19 cellular contexts compared by ENCODE assay signal in genomic region chr18:56270851-56271250, GRCh38.
DNase-seq lines count a peak whose midpoint lies in the region; ATAC-seq, FAIRE-seq and TF ChIP-seq lines count a peak whose summit lies in the region.
"Had no signal": no experiment of that assay in that cellular context is flagged by ENCODE, and none has a peak within 500 bp of the region (broad histone marks: within the 10 kb centered on the region; RNA-seq: fewer than 3 reads in every experiment).

No MANE protein-coding gene starts in this region.

- TF ChIP-seq CTCF in A549 (IDR thresholded peaks at IDR 0.05) = no peak

- POLR2A ChIA-PET in A549 (lab: Yijun Ruan, JAX) = no interaction called here

- FAIRE-seq in A549 (lab: Jason Lieb, UNC) = no peak
- FAIRE-seq: GM12878, GM18507 had no signal

- H3K4me2 ChIP-seq in A549 = no peak overlapping the region
- H3K4me2 ChIP-seq: BLaER1 treated with 17β-estradiol and CSF1 and Interleukin-3, amounts not matched to agents 10 nM and 100 nM; GM23338 had no signal

- WGBS in A549 (ENCODE audit: missing lambda C conversion rate) = 86% methylated on average over 1 of the region's 1 CpG

- no peak for TF ChIP-seq EP300 in A549 (IDR thresholded peaks at IDR 0.05)

- H3K4me3 ChIP-seq in A549 = no peak overlapping the region
- H3K4me3 ChIP-seq: BLaER1 treated with 17β-estradiol and CSF1 and Interleukin-3, amounts not matched to agents 10 nM and 100 nM; GM12878; GM23338 had no signal

- no peak for TF ChIP-seq POLR2A in A549 (IDR thresholded peaks at IDR 0.05; ENCODE audit: low read length)

- no peaks in the 10 kb centered on the region for H3K9me3 ChIP-seq in A549
- H3K9me3 ChIP-seq: BE2C had no signal

- ATAC-seq in A549 (no peak), GM21515 (IDR thresholded peaks at IDR 0.05; ENCODE audit: unreplicated experiment) (no peak)
- ATAC-seq: GM12878, GM23338, HCT116 had no signal

- in situ Hi-C loops in G401 (cut with HindIII; ENCODE audit: low sequenced_read_pairs) = no loop called here

- TF ChIP-seq RAD21 in A549 (conservative IDR thresholded peaks at IDR 0.05 in 1 of 2, IDR thresholded peaks at IDR 0.05 in 1 of 2) = no peak

- CTCF ChIA-PET in A549 (lab: Yijun Ruan, JAX) = no interaction called here

- no peaks in the 10 kb centered on the region for H3K4me1 ChIP-seq in A549
- H3K4me1 ChIP-seq: BE2C had no signal

- DNase-seq in A549 (ENCODE audit: low read depth in 1 of 2, low spot score in 1 of 2) (no peak), G401 (ENCODE audit: low spot score) (peak; percentile 38), NCI-H446 treated with DMSO at 0.1 percent for 48 hours (lab: John Stamatoyannopoulos, UW) (peak; percentile 47), cerebellum (ENCODE audit: low spot score) (peak; percentile 30), AG08396 (ENCODE audit: low spot score) (no peak)
- DNase-seq: AML-193; BE2C; CD4-positive, alpha-beta T cell; CD8-positive, alpha-beta memory T cell; DMS153; DND-41; GDM1; H9 had no signal

- no peak overlapping the region for H3K27ac ChIP-seq in A549
- H3K27ac ChIP-seq: BLaER1 treated with 17β-estradiol and CSF1 and Interleukin-3, amounts not matched to agents 10 nM and 100 nM had no signal

TF ChIP-seq in A549, 52 proteins besides CTCF, POLR2A, EP300 and RAD21:
- TF ChIP-seq MAFK (IDR thresholded peaks at IDR 0.05; ENCODE audit: partially characterized antibody) = peak; percentile 72
- no peak for TF ChIP-seq USF2 (IDR thresholded peaks at IDR 0.05)

Comparison
In these comparisons a context has a peak if more than half of its experiments do, and no peak if none do; other contexts are left out.
1. DNase-seq: peak in G401 (single experiment), NCI-H446 treated with DMSO at 0.1 percent for 48 hours (single experiment) and cerebellum (single experiment); none in A549 (0 of 2) and AG08396 (single experiment).